15 cellular contexts compared by ENCODE assay signal in genomic region chr2:74708296-74708695, GRCh38. TPM values are rescaled to one million over a fixed set of nuclear protein-coding genes. Genes with fewer than 3 reads are reported as not detected.
DNase-seq lines count a peak whose midpoint lies in the region; ATAC-seq and TF ChIP-seq lines count a peak whose summit lies in the region.
"Had no signal": no experiment of that assay in that cellular context is flagged by ENCODE, and none has a peak within 500 bp of the region (broad histone marks: within the 10 kb centered on the region; RNA-seq: fewer than 3 reads in every experiment).

No MANE protein-coding gene starts in this region.

- H3K27me3 Mint-ChIP-seq in activated T-cell treated with anti-CD3 and anti-CD28 coated beads, Interleukin-2, amount 50 U/mL, for 24 hours: no peaks in the 10 kb centered on the region

- H3K36me3 ChIP-seq in adipocyte (ENCODE audit: control insufficient read depth, insufficient read depth, low read length, severe bottlenecking) (no peaks in the 10 kb centered on the region), lower lobe of right lung (no peaks in the 10 kb centered on the region), upper lobe of right lung (no peaks in the 10 kb centered on the region)
- H3K36me3 ChIP-seq: HAP-1, SJSA1 had no signal

- ATAC-seq in lower lobe of right lung (peak; percentile 85 to 88), upper lobe of right lung (peak; percentile 77)

- H3K4me1 Mint-ChIP-seq in activated T-cell treated with anti-CD3 and anti-CD28 coated beads, Interleukin-2, amount 50 U/mL, for 24 hours (ENCODE audit: low read depth): no peaks in the 10 kb centered on the region
- H3K4me1 Mint-ChIP-seq: IgD-negative memory B cell had no signal

- H3K9ac ChIP-seq in adipocyte (ENCODE audit: low read length): peak overlapping the region; percentile 57

- no peaks in the 10 kb centered on the region for H3K9me3 Mint-ChIP-seq in activated T-cell treated with anti-CD3 and anti-CD28 coated beads, Interleukin-2, amount 50 U/mL, for 24 hours

- no peak overlapping the region for H3K27ac Mint-ChIP-seq in activated T-cell treated with anti-CD3 and anti-CD28 coated beads, Interleukin-2, amount 50 U/mL, for 24 hours
- H3K27ac Mint-ChIP-seq: IgD-negative memory B cell had no signal

- intact Hi-C loops in lower lobe of right lung (cut with DNase I) (no loop called here), upper lobe of right lung (cut with DNase I) (no loop called here)

- no peaks in the 10 kb centered on the region for H3K36me3 Mint-ChIP-seq in activated T-cell treated with anti-CD3 and anti-CD28 coated beads, Interleukin-2, amount 50 U/mL, for 24 hours (ENCODE audit: low read depth)

- no peaks in the 10 kb centered on the region for H3K9me3 ChIP-seq in adipocyte (ENCODE audit: control insufficient read depth, low read length)
- H3K9me3 ChIP-seq in lower lobe of right lung: no peaks in the 10 kb centered on the region
- H3K9me3 ChIP-seq in upper lobe of right lung: no peaks in the 10 kb centered on the region
- H3K9me3 ChIP-seq: Caco-2, HAP-1, SJSA1 had no signal

- H3K27me3 ChIP-seq in adipocyte (replicated peaks; ENCODE audit: control insufficient read depth, insufficient read depth, low read length) (no peaks in the 10 kb centered on the region), lower lobe of right lung (ENCODE audit: low read depth) (no peaks in the 10 kb centered on the region), upper lobe of right lung (no peaks in the 10 kb centered on the region)

- peaks cover 61% of the 10 kb centered on the region for H3K4me1 ChIP-seq in adipocyte (ENCODE audit: control insufficient read depth, insufficient read depth, low read length)
- no peaks in the 10 kb centered on the region for H3K4me1 ChIP-seq in lower lobe of right lung
- H3K4me1 ChIP-seq in upper lobe of right lung: peaks cover 6% of the 10 kb centered on the region
- H3K4me1 ChIP-seq: Caco-2, HAP-1 had no signal

- H3K27ac ChIP-seq in lower lobe of right lung: no peak overlapping the region
- H3K27ac ChIP-seq in upper lobe of right lung: no peak overlapping the region
- H3K27ac ChIP-seq: C4-2B, SJSA1 had no signal

- TF ChIP-seq CTCF in lower lobe of right lung (IDR thresholded peaks at IDR 0.05) (no peak), upper lobe of right lung (IDR thresholded peaks at IDR 0.05) (no peak)

- H3K4me3 ChIP-seq in adipocyte (ENCODE audit: low read length) (no peak overlapping the region), lower lobe of right lung (no peak overlapping the region), upper lobe of right lung (no peak overlapping the region)
- H3K4me3 ChIP-seq: HAP-1, SJSA1 had no signal

- DNase-seq in M059J (ENCODE audit: low read depth) (peak; percentile 15), adipocyte (ENCODE audit: low read depth) (no peak), lower lobe of right lung (no peak), upper lobe of right lung (no peak), SKM-1 (lab: John Stamatoyannopoulos, UW; ENCODE audit: unreplicated experiment) (no peak), NCI-H2029 (lab: John Stamatoyannopoulos, UW) (no peak)
- no peak for DNase-seq in activated T-cell treated with anti-CD3 and anti-CD28 coated beads, Interleukin-2, amount 50 U/mL, for 24 hours
- DNase-seq: Caco-2, NCI-H1105, NCI-H1694 treated with DMSO at 0.1 percent for 48 hours, NCI-H446 had no signal

- H3K4me3 Mint-ChIP-seq in activated T-cell treated with anti-CD3 and anti-CD28 coated beads, Interleukin-2, amount 50 U/mL, for 24 hours: no peak overlapping the region
- H3K4me3 Mint-ChIP-seq: IgD-negative memory B cell had no signal

RNA-seq across cellular contexts. Expression of gene SEMA4F, which starts 54.2 kb away (rescaled TPM):
- 7.3 and 7.6 TPM in 2 replicates for total RNA-seq in M059J (2014; rRNA removed; shearing (Covaris generic))
- total RNA-seq in lower lobe of right lung: 12.0 TPM
- total RNA-seq in upper lobe of right lung: 9.0 TPM
